In genomic region chr1:93880731-93881130, GRCh38 we compare ENCODE assay signal across 22 cellular contexts. TPM values are rescaled to one million over a fixed set of nuclear protein-coding genes. Genes with fewer than 3 reads are reported as not detected.
DNase-seq lines count a peak whose midpoint lies in the region; ATAC-seq and TF ChIP-seq lines count a peak whose summit lies in the region.
"Had no signal": no experiment of that assay in that cellular context is flagged by ENCODE, and none has a peak within 500 bp of the region (broad histone marks: within the 10 kb centered on the region; RNA-seq: fewer than 3 reads in every experiment).

No MANE protein-coding gene starts in this region.

- H3K27me3 Mint-ChIP-seq in CD4-positive, alpha-beta memory T cell = no peaks in the 10 kb centered on the region
- no peaks in the 10 kb centered on the region for H3K27me3 Mint-ChIP-seq in naive thymus-derived CD8-positive, alpha-beta T cell
- H3K27me3 Mint-ChIP-seq: IgD-negative memory B cell; stimulated activated naive CD8-positive, alpha-beta T cell treated with anti-CD3 and anti-CD28 coated beads, Interleukin-15, amount 100 ng/mL, for 72 hours had no signal

- no peak overlapping the region for H3K27ac ChIP-seq in CD4-positive, alpha-beta memory T cell (ENCODE audit: low read depth, low read length)
- H3K27ac ChIP-seq in PC-9 = peak overlapping the region; percentile 2; the same call in 1 of the 2 replicates
- H3K27ac ChIP-seq: thyroid gland had no signal

- CTCF ChIA-PET in CD4-positive, alpha-beta memory T cell (lab: Charles Lee; ENCODE audit: partially characterized antibody) = interaction anchor here (2.9 kb wide), 1 partner anchor 29 kb away, joined by 31 read pairs; the partner anchor contains the start of gene GCLM
- CTCF ChIA-PET in PC-9 (lab: Charles Lee) = no interaction called here

- POLR2A ChIA-PET in CD4-positive, alpha-beta memory T cell (lab: Charles Lee; ENCODE audit: partially characterized antibody) = interaction anchor here (6.4 kb wide), 1 partner anchor 28 kb away, joined by 78 read pairs; the partner anchor contains the start of gene GCLM
- POLR2A ChIA-PET in PC-9 (lab: Charles Lee; ENCODE audit: unreplicated experiment) = interaction anchor here (0.6 kb wide), 1 partner anchor 1192 kb away, joined by 3 read pairs; no protein-coding TSS in a partner anchor
- POLR2A ChIA-PET in naive thymus-derived CD8-positive, alpha-beta T cell (lab: Charles Lee) = no interaction called here

- H3K9me3 Mint-ChIP-seq in CD4-positive, alpha-beta memory T cell = peaks cover 0 to 3% (median 0%) of the 10 kb centered on the region in 8 donors
- H3K9me3 Mint-ChIP-seq in naive thymus-derived CD8-positive, alpha-beta T cell = no peaks in the 10 kb centered on the region
- H3K9me3 Mint-ChIP-seq in stimulated activated effector memory CD8-positive, alpha-beta T cell treated with anti-CD3 and anti-CD28 coated beads, Interleukin-12 subunit alpha, Interleukin-12 subunit beta, amount 100 ng/mL, for 72 hours = no peaks in the 10 kb centered on the region
- H3K9me3 Mint-ChIP-seq: IgD-negative memory B cell; stimulated activated naive CD8-positive, alpha-beta T cell treated with anti-CD3 and anti-CD28 coated beads, Interleukin-15, amount 100 ng/mL, for 72 hours had no signal

- no peak overlapping the region for H3K4me3 ChIP-seq in AG10803 (ENCODE audit: low read length)
- H3K4me3 ChIP-seq in CD4-positive, alpha-beta memory T cell (ENCODE audit: low read length in 2 of 2) = no peak overlapping the region
- H3K4me3 ChIP-seq in PC-9 = no peak overlapping the region
- no peak overlapping the region for H3K4me3 ChIP-seq in BE2C (ENCODE audit: low read depth, low read length)
- H3K4me3 ChIP-seq: psoas muscle, thyroid gland had no signal

- no peaks in the 10 kb centered on the region for H3K27me3 ChIP-seq in CD4-positive, alpha-beta memory T cell (ENCODE audit: insufficient read depth, low read length)
- no peaks in the 10 kb centered on the region for H3K27me3 ChIP-seq in PC-9 (ENCODE audit: insufficient read depth, low read depth)
- H3K27me3 ChIP-seq in BE2C = no peaks in the 10 kb centered on the region
- H3K27me3 ChIP-seq: thyroid gland had no signal

- H3K79me2 ChIP-seq in PC-9 (ENCODE audit: low read depth) = peaks cover 38% of the 10 kb centered on the region

- peaks cover 19% of the 10 kb centered on the region for H3K36me3 ChIP-seq in CD4-positive, alpha-beta memory T cell (ENCODE audit: insufficient read depth, low read length)
- H3K36me3 ChIP-seq in PC-9 (ENCODE audit: low read depth) (peaks cover 28% of the 10 kb centered on the region), BE2C (peaks cover 12% of the 10 kb centered on the region)

- H2AFZ ChIP-seq in PC-9 = no peak overlapping the region

- no peak for TF ChIP-seq CTCF in AG10803 (conservative IDR thresholded peaks at IDR 0.05; ENCODE audit: low read length)
- no peak for TF ChIP-seq CTCF in PC-9 (conservative IDR thresholded peaks at IDR 0.05)
- TF ChIP-seq CTCF in BE2C (IDR thresholded peaks at IDR 0.05; ENCODE audit: low read depth, low read length) = no peak

- peaks cover 21 to 30% of the 10 kb centered on the region in 2 donors for H3K36me3 Mint-ChIP-seq in CD4-positive, alpha-beta memory T cell
- peaks cover 3 to 18% (median 12%) of the 10 kb centered on the region in 3 donors for H3K36me3 Mint-ChIP-seq in naive thymus-derived CD8-positive, alpha-beta T cell
- peaks cover 53% of the 10 kb centered on the region for H3K36me3 Mint-ChIP-seq in stimulated activated effector memory CD8-positive, alpha-beta T cell treated with anti-CD3 and anti-CD28 coated beads, Interleukin-12 subunit alpha, Interleukin-12 subunit beta, amount 100 ng/mL, for 72 hours

- H3K4me1 Mint-ChIP-seq in CD4-positive, alpha-beta memory T cell = peaks cover 23 to 43% (median 33%) of the 10 kb centered on the region in 4 donors
- H3K4me1 Mint-ChIP-seq in naive thymus-derived CD8-positive, alpha-beta T cell = peaks cover 17 to 40% (median 33%) of the 10 kb centered on the region in 4 donors
- H3K4me1 Mint-ChIP-seq in stimulated activated effector memory CD8-positive, alpha-beta T cell treated with anti-CD3 and anti-CD28 coated beads, Interleukin-12 subunit alpha, Interleukin-12 subunit beta, amount 100 ng/mL, for 72 hours = peaks cover 29% of the 10 kb centered on the region

- H4K20me1 ChIP-seq in PC-9 (ENCODE audit: insufficient read depth) = peaks cover 17% of the 10 kb centered on the region; the same call in 1 of the 2 replicates

- DNase-seq in AG10803 (ENCODE audit: low read depth) (peak; percentile 17), PC-9 (no peak), BE2C (no peak)
- DNase-seq in CD4-positive, alpha-beta memory T cell = no peak
- no peak for DNase-seq in naive thymus-derived CD8-positive, alpha-beta T cell
- no peak for DNase-seq in stimulated activated effector memory CD8-positive, alpha-beta T cell treated with anti-CD3 and anti-CD28 coated beads, Interleukin-12 subunit alpha, Interleukin-12 subunit beta, amount 100 ng/mL, for 72 hours (ENCODE audit: low spot score in 2 of 2)
- DNase-seq: activated CD4-positive, alpha-beta T cell treated with anti-CD3 and anti-CD28 coated beads, Interleukin-2, amount 50 U/mL, for 1 hour; activated gamma-delta T cell treated with Interleukin-2 at 50 U/mL for 16 hours; aorta; Caco-2; central memory CD4-positive, alpha-beta T cell; H7; islet precursor cell; NCI-H1105 treated with DMSO at 0.1 percent for 48 hours; NCI-H2081; NCI-H226; psoas muscle; RPMI8226; stimulated activated naive CD8-positive, alpha-beta T cell treated with anti-CD3 and anti-CD28 coated beads, Interleukin-15, amount 100 ng/mL, for 72 hours; thyroid gland had no signal

- no peaks in the 10 kb centered on the region for H3K9me2 ChIP-seq in PC-9 (ENCODE audit: insufficient read depth)

- intact Hi-C loops in CD4-positive, alpha-beta memory T cell (cut with micrococcal nuclease) = no loop called here
- intact Hi-C loops in PC-9 (cut with micrococcal nuclease; ENCODE audit: unreplicated experiment) = no loop called here

- H3K4me3 Mint-ChIP-seq in CD4-positive, alpha-beta memory T cell = peak overlapping the region in 3 of 8 donors; percentile 2 to 50 (median 8)
- H3K4me3 Mint-ChIP-seq in naive thymus-derived CD8-positive, alpha-beta T cell = peak overlapping the region in 7 of 10 donors; percentile 5 to 66 (median 43)
- no peak overlapping the region for H3K4me3 Mint-ChIP-seq in stimulated activated effector memory CD8-positive, alpha-beta T cell treated with anti-CD3 and anti-CD28 coated beads, Interleukin-12 subunit alpha, Interleukin-12 subunit beta, amount 100 ng/mL, for 72 hours
- H3K4me3 Mint-ChIP-seq: stimulated activated naive CD8-positive, alpha-beta T cell treated with anti-CD3 and anti-CD28 coated beads, Interleukin-15, amount 100 ng/mL, for 72 hours had no signal

- no peak overlapping the region for H3K4me2 ChIP-seq in PC-9

- peak overlapping the region; percentile 2 to 99 (median 48) for H3K27ac Mint-ChIP-seq in CD4-positive, alpha-beta memory T cell
- peak overlapping the region in 9 of 10 donors; percentile 6 to 83 (median 42) for H3K27ac Mint-ChIP-seq in naive thymus-derived CD8-positive, alpha-beta T cell
- no peak overlapping the region for H3K27ac Mint-ChIP-seq in stimulated activated effector memory CD8-positive, alpha-beta T cell treated with anti-CD3 and anti-CD28 coated beads, Interleukin-12 subunit alpha, Interleukin-12 subunit beta, amount 100 ng/mL, for 72 hours
- H3K27ac Mint-ChIP-seq: stimulated activated naive CD8-positive, alpha-beta T cell treated with anti-CD3 and anti-CD28 coated beads, Interleukin-15, amount 100 ng/mL, for 72 hours had no signal

- no TSS peak for BruUV-seq in PC-9 (replicated peaks; lab: Mats Ljungman, UMichigan)

- H3F3A ChIP-seq in PC-9 (ENCODE audit: insufficient read depth, low read depth) = peaks cover 90% of the 10 kb centered on the region

- H3K9me3 ChIP-seq in CD4-positive, alpha-beta memory T cell (ENCODE audit: control insufficient read depth in 1 of 2, low read length in 2 of 2) = no peaks in the 10 kb centered on the region
- no peaks in the 10 kb centered on the region for H3K9me3 ChIP-seq in PC-9 (ENCODE audit: insufficient read depth, low read depth)
- H3K9me3 ChIP-seq in BE2C = no peaks in the 10 kb centered on the region
- H3K9me3 ChIP-seq: Caco-2, psoas muscle, thyroid gland had no signal

- no peak for ATAC-seq in naive thymus-derived CD8-positive, alpha-beta T cell
- ATAC-seq in stimulated activated effector memory CD8-positive, alpha-beta T cell treated with anti-CD3 and anti-CD28 coated beads, Interleukin-12 subunit alpha, Interleukin-12 subunit beta, amount 100 ng/mL, for 72 hours = no peak
- no peak for ATAC-seq in GM18861 (IDR thresholded peaks at IDR 0.05; ENCODE audit: unreplicated experiment)
- ATAC-seq: psoas muscle; stimulated activated naive CD8-positive, alpha-beta T cell treated with anti-CD3 and anti-CD28 coated beads, Interleukin-15, amount 100 ng/mL, for 72 hours had no signal

- peaks cover 34% of the 10 kb centered on the region for H3K4me1 ChIP-seq in CD4-positive, alpha-beta memory T cell (ENCODE audit: insufficient read depth, low read length)
- H3K4me1 ChIP-seq in PC-9 (replicated peaks; ENCODE audit: insufficient read depth) (peaks cover 29% of the 10 kb centered on the region), BE2C (no peaks in the 10 kb centered on the region)
- H3K4me1 ChIP-seq: Caco-2 had no signal

RNA-seq across cellular contexts. Expression of gene DNTTIP2, which starts 1.7 kb away (rescaled TPM):
- 10 to 100 TPM; 71.4 to 75.4 TPM for total RNA-seq in CD4-positive, alpha-beta memory T cell
- polyA plus RNA-seq in CD4-positive, alpha-beta memory T cell = 10 to 100 TPM; 52.5 to 86.5 TPM
- 85.7 and 93.4 TPM in 2 replicates for total RNA-seq in PC-9 (2021)
- total RNA-seq in naive thymus-derived CD8-positive, alpha-beta T cell = 10 to 100 TPM; 74.2 to 87.6 TPM
- 10 to 100 TPM; 68.8 to 72.9 (median 70.9) TPM for polyA plus RNA-seq in naive thymus-derived CD8-positive, alpha-beta T cell
- polyA plus RNA-seq in BE2C (2012; ENCODE audit: insufficient read depth, insufficient read length, low read depth) = 80.7 TPM

RNA-seq across cellular contexts. Expression of gene GCLM, which starts 28.5 kb away (rescaled TPM):
- 10 to 100 TPM; 22.0 to 26.8 TPM for total RNA-seq in CD4-positive, alpha-beta memory T cell
- polyA plus RNA-seq in CD4-positive, alpha-beta memory T cell = 10 to 100 TPM; 11.4 to 32.8 TPM
- total RNA-seq in PC-9 (2021) = 270 and 272 TPM in 2 replicates
- 10 to 100 TPM; 18.5 to 19.3 TPM for total RNA-seq in naive thymus-derived CD8-positive, alpha-beta T cell
- 10 to 100 TPM; 11.3 to 18.2 (median 14.2) TPM for polyA plus RNA-seq in naive thymus-derived CD8-positive, alpha-beta T cell
- 3.8 TPM for polyA plus RNA-seq in BE2C (2012; ENCODE audit: insufficient read depth, insufficient read length, low read depth)
